ENCODE assay signal across 8 cellular contexts in genomic region chr11:12845739-12846358, GRCh38.
DNase-seq lines count a peak whose midpoint lies in the region; ATAC-seq and TF ChIP-seq lines count a peak whose summit lies in the region.

No MANE protein-coding gene starts in this region.

- peak overlapping the region in 42 of 59 donors; percentile 0 to 74 (median 54) for H3K27ac ChIP-seq in dorsolateral prefrontal cortex
- peak overlapping the region; percentile 80 for H3K27ac ChIP-seq in mucosa of rectum (ENCODE audit: low read depth in 2 of 2, low read length in 2 of 2)

- peaks cover 15% of the 10 kb centered on the region for H3K36me3 Mint-ChIP-seq in Caco-2 (ENCODE audit: insufficient read depth, unreplicated experiment)

- POLR2A ChIA-PET in Caco-2 (lab: Charles Lee), result interaction anchor here (0.9 to 2.0 kb wide), 4 partner anchors 18 to 469 kb away, joined by 3 to 18 read pairs (median 6); partner anchors contain the start of gene PARVA

- CTCF ChIA-PET in Caco-2 (lab: Charles Lee), result interaction anchor here (0.8 to 1.8 kb wide), 2 partner anchors 18 to 43 kb away, joined by 3 to 11 read pairs; no protein-coding TSS in a partner anchor

- no peak overlapping the region for H3K4me3 ChIP-seq in Caco-2 (ENCODE audit: low read depth, low read length)
- H3K4me3 ChIP-seq in dorsolateral prefrontal cortex, result peak overlapping the region in 5 of 59 donors; percentile 8 to 22 (median 14)
- peak overlapping the region in 1 of 2 donors; percentile 27 for H3K4me3 ChIP-seq in mucosa of rectum (ENCODE audit: low read length in 2 of 2)

- no peaks in the 10 kb centered on the region for H3K9me3 ChIP-seq in Caco-2
- H3K9me3 ChIP-seq in mucosa of rectum (ENCODE audit: control insufficient read depth in 2 of 2, low read length in 2 of 2), result no peaks in the 10 kb centered on the region

- H3K36me3 ChIP-seq in Caco-2 (ENCODE audit: control insufficient read depth, insufficient read depth, low read length), result no peaks in the 10 kb centered on the region
- H3K36me3 ChIP-seq in mucosa of rectum (ENCODE audit: control insufficient read depth in 2 of 2, insufficient read depth in 2 of 2, low read length in 2 of 2), result no peaks in the 10 kb centered on the region

- peak overlapping the region; percentile 62 for H3K4me3 Mint-ChIP-seq in Caco-2 (ENCODE audit: unreplicated experiment)

- H3K27me3 ChIP-seq in Caco-2 (replicated peaks; ENCODE audit: control insufficient read depth, insufficient read depth, low read length) (no peaks in the 10 kb centered on the region), dorsolateral prefrontal cortex (no peaks in the 10 kb centered on the region), mucosa of rectum (ENCODE audit: control insufficient read depth in 2 of 2, insufficient read depth in 2 of 2, low read length in 2 of 2) (no peaks in the 10 kb centered on the region)

- intact Hi-C loops in Caco-2 (cut with micrococcal nuclease; ENCODE audit: unreplicated experiment) (loop anchor here (1.0 to 5.0 kb wide), 4 partner anchors 8 to 124 kb away; no protein-coding TSS in a partner anchor), dorsolateral prefrontal cortex (cut with DNase I) (loop anchor here in 1 of 2 donors (10.0 kb wide), 1 partner anchor 161 kb away; no protein-coding TSS in a partner anchor)

- DNase-seq in Caco-2 (peak; percentile 79 to 90), NCI-H2107 (lab: John Stamatoyannopoulos, UW) (peak; percentile 86), dorsolateral prefrontal cortex (peak in 6 of 10 donors; percentile 16 to 59 (median 45)), HUDEP-2 (lab: John Stamatoyannopoulos, UW; ENCODE audit: unreplicated experiment in 76 of 76) (no peak), OCI-M2 (lab: John Stamatoyannopoulos, UW; ENCODE audit: unreplicated experiment) (no peak), HPDE6-E6E7 (ENCODE audit: extremely low spot score) (no peak)

- no peaks in the 10 kb centered on the region for H3K9me3 Mint-ChIP-seq in Caco-2 (ENCODE audit: unreplicated experiment)

- H3K4me1 Mint-ChIP-seq in Caco-2 (ENCODE audit: low read depth, unreplicated experiment), result peaks cover 19% of the 10 kb centered on the region

- ATAC-seq in HG03159 (IDR thresholded peaks at IDR 0.05; ENCODE audit: unreplicated experiment), result no peak

- no peaks in the 10 kb centered on the region for H3K27me3 Mint-ChIP-seq in Caco-2 (ENCODE audit: insufficient read depth, unreplicated experiment)

- peak overlapping the region in 1 of 2 donors; percentile 29 for H3K9ac ChIP-seq in mucosa of rectum (ENCODE audit: low read depth in 1 of 2, low read length in 2 of 2)

- no TSS peak for BruUV-seq in Caco-2 (replicated peaks; lab: Mats Ljungman, UMichigan)

- TF ChIP-seq CTCF in Caco-2 (IDR thresholded peaks at IDR 0.05; ENCODE audit: insufficient read depth in 1 of 2, low read depth in 1 of 2, low read length in 1 of 2, severe bottlenecking in 1 of 2, unreplicated experiment in 1 of 2), result no peak
- TF ChIP-seq CTCF in dorsolateral prefrontal cortex (IDR thresholded peaks at IDR 0.05 in 54 of 56, conservative IDR thresholded peaks at IDR 0.05 in 2 of 56; ENCODE audit: low read depth in 1 of 56, partially characterized antibody in 56 of 56), result no peak

- H3K27ac Mint-ChIP-seq in Caco-2 (ENCODE audit: unreplicated experiment), result peak overlapping the region; percentile 93

- peaks cover 45% of the 10 kb centered on the region for H3K4me1 ChIP-seq in Caco-2
- peaks cover 28 to 32% of the 10 kb centered on the region in 2 donors for H3K4me1 ChIP-seq in mucosa of rectum (ENCODE audit: control insufficient read depth in 2 of 2, insufficient read depth in 2 of 2, low read length in 2 of 2)

Comparison
In these comparisons a context has a peak if more than half of its experiments do, and no peak if none do; other contexts are left out.
1. DNase-seq: peak in Caco-2 (2 of 2), NCI-H2107 (single experiment) and dorsolateral prefrontal cortex (6 of 10); none in HUDEP-2 (0 of 76), OCI-M2 (single experiment) and HPDE6-E6E7 (single experiment).